27 cellular contexts compared by ENCODE assay signal in the genomic region with DNA sequence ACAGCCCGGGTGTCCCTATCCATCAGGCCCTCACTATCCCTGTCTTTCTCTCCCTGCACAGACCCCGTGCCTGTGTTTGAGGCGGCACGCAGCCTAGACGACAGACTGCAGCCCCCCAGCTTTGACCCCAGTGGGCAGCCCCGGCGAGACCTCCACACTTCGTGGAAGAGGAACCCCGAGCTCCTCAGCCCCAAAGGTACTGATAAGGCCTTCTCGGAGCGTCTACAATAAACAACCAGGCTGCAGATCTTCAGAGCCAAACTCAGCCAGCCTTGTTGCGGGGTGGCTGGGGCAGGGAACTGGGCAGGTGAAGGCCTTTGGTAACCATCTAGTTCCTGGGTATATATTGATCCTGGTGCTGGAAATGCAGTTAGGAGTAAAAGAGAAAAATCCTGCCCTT.
A peak's percentile ranks its signal among the peaks of the same experiment; 100 is the strongest.
DNase-seq lines count a peak whose midpoint lies in the region; ATAC-seq, FAIRE-seq and TF ChIP-seq lines count a peak whose summit lies in the region.
"Had no signal": no experiment of that assay in that cellular context is flagged by ENCODE, and none has a peak within 500 bp of the region (broad histone marks: within the 10 kb centered on the region; RNA-seq: fewer than 3 reads in every experiment).

No MANE protein-coding gene starts in this region.

- H2AFZ ChIP-seq in K562 (ENCODE audit: low read depth, low read length): no peak overlapping the region

- no peak for TF ChIP-seq EP300 in K562 (IDR thresholded peaks at IDR 0.05; ENCODE audit: low read length)

- TF ChIP-seq POLR2A in K562 (conservative IDR thresholded peaks at IDR 0.05): no peak

- H3K27me3 ChIP-seq in K562 (ENCODE audit: control insufficient read depth in 2 of 2, insufficient read depth in 2 of 2, low read length in 2 of 2): peaks cover 13 to 53% of the 10 kb centered on the region in 2 experiments
- H3K27me3 ChIP-seq: BE2C, BLaER1 had no signal

- no peak for FAIRE-seq in K562 (lab: Jason Lieb, UNC)
- FAIRE-seq: A204.1, GM12878, GM12892, GM18507 had no signal

- no peak for TF ChIP-seq RAD21 in K562 (CRISPR knock-in tag; conservative IDR thresholded peaks at IDR 0.05 in 1 of 2, IDR thresholded peaks at IDR 0.05 in 1 of 2)

- intact Hi-C loops in K562 (cut with micrococcal nuclease): no loop called here

- H3K9me1 ChIP-seq in K562 (ENCODE audit: control insufficient read depth, insufficient read depth, low read length): no peaks in the 10 kb centered on the region

- H3K9me3 ChIP-seq in K562 (replicated peaks; ENCODE audit: control insufficient read depth, insufficient read depth, low read depth, low read length): no peaks in the 10 kb centered on the region
- H3K9me3 ChIP-seq: BLaER1 had no signal

- TF ChIP-seq CTCF in K562 (IDR thresholded peaks at IDR 0.05 in 2 of 3, conservative IDR thresholded peaks at IDR 0.05 in 1 of 3; ENCODE audit: insufficient read depth in 2 of 3, low read depth in 1 of 3, low read length in 3 of 3): no peak
- no peak for TF ChIP-seq CTCF in neural crest cell (conservative IDR thresholded peaks at IDR 0.05)
- TF ChIP-seq CTCF in progenitor cell of endocrine pancreas (IDR thresholded peaks at IDR 0.05; ENCODE audit: unreplicated experiment): no peak

- POLR2A ChIA-PET in K562 (lab: Yijun Ruan, JAX): interaction anchor here (0.7 kb wide), 1 partner anchor 288 kb away, joined by 4 read pairs; no protein-coding TSS in a partner anchor

- no peak overlapping the region for H3K4me2 ChIP-seq in K562 (ENCODE audit: insufficient read depth, low read length)
- H3K4me2 ChIP-seq: BLaER1 had no signal

- ATAC-seq in K562 (no peak), GM21717 (IDR thresholded peaks at IDR 0.05; ENCODE audit: unreplicated experiment) (no peak)
- ATAC-seq: GM12878 had no signal

- in situ Hi-C loops in K562 (cut with MboI): no loop called here

- H3K4me1 ChIP-seq in K562 (replicated peaks in 1 of 2; ENCODE audit: control insufficient read depth in 2 of 2, insufficient read depth in 2 of 2, low read length in 2 of 2): 0 out of 5 replicates have a peak, but pooled peaks cover 0 to 3% of the 10 kb centered on the region in 2 experiments
- H3K4me1 ChIP-seq: BE2C had no signal

- H3K27ac ChIP-seq in K562 (ENCODE audit: extremely low read depth, low read depth, low read length): no peak overlapping the region
- H3K27ac ChIP-seq: BLaER1 had no signal

- H4K20me1 ChIP-seq in K562 (replicated peaks; ENCODE audit: control insufficient read depth, insufficient read depth, low read length): no peaks in the 10 kb centered on the region
- H4K20me1 ChIP-seq: BLaER1 had no signal

- H3K9ac ChIP-seq in K562 (ENCODE audit: insufficient read depth in 1 of 2, low read depth in 2 of 2, low read length in 2 of 2): no peak overlapping the region
- H3K9ac ChIP-seq: BLaER1 had no signal

- no TSS peak for BruUV-seq in K562 (replicated peaks; lab: Mats Ljungman, UMichigan)

- no peaks in the 10 kb centered on the region for H3K36me3 ChIP-seq in K562 (ENCODE audit: control insufficient read depth, insufficient read depth, low read length)
- H3K36me3 ChIP-seq: BE2C, BLaER1 had no signal

- H3K36me3 Mint-ChIP-seq in neural crest cell (ENCODE audit: low read depth) (no peaks in the 10 kb centered on the region), progenitor cell of endocrine pancreas (ENCODE audit: insufficient read depth) (peaks cover 24% of the 10 kb centered on the region), immature natural killer cell (no peaks in the 10 kb centered on the region)
- H3K36me3 Mint-ChIP-seq: CD14-positive monocyte; CD4-positive, alpha-beta memory T cell; CD4-positive, CD25-positive, alpha-beta regulatory T cell; CD8-positive, alpha-beta memory T cell had no signal

- 3% methylated on average over 9 of the region's 12 CpGs for WGBS in K562 (ENCODE audit: insufficient coverage, low coverage, missing lambda C conversion rate)

- no peaks in the 10 kb centered on the region for H3K79me2 ChIP-seq in K562 (ENCODE audit: control insufficient read depth, insufficient read depth, low read length)

- H3K9me3 Mint-ChIP-seq in neural crest cell (no peaks in the 10 kb centered on the region), progenitor cell of endocrine pancreas (ENCODE audit: low read depth) (peaks cover 4% of the 10 kb centered on the region), immature natural killer cell (no peaks in the 10 kb centered on the region)
- H3K9me3 Mint-ChIP-seq: CD4-positive, alpha-beta memory T cell; CD8-positive, alpha-beta memory T cell had no signal

- H3K27ac Mint-ChIP-seq in neural crest cell (ENCODE audit: unreplicated experiment) (peak overlapping the region; percentile 67), progenitor cell of endocrine pancreas (peak overlapping the region; percentile 76), immature natural killer cell (no peak overlapping the region)
- H3K27ac Mint-ChIP-seq: CD14-positive monocyte; CD4-positive, alpha-beta memory T cell; CD4-positive, CD25-positive, alpha-beta regulatory T cell had no signal

- no peaks in the 10 kb centered on the region for H3K4me1 Mint-ChIP-seq in neural crest cell
- no peaks in the 10 kb centered on the region for H3K4me1 Mint-ChIP-seq in progenitor cell of endocrine pancreas (ENCODE audit: low read depth)
- no peaks in the 10 kb centered on the region for H3K4me1 Mint-ChIP-seq in immature natural killer cell
- H3K4me1 Mint-ChIP-seq: CD14-positive monocyte; CD4-positive, alpha-beta memory T cell; CD4-positive, CD25-positive, alpha-beta regulatory T cell; CD8-positive, alpha-beta memory T cell had no signal

- H3K4me3 Mint-ChIP-seq in neural crest cell: no peak overlapping the region
- H3K4me3 Mint-ChIP-seq in progenitor cell of endocrine pancreas (ENCODE audit: low read depth): no peak overlapping the region
- no peak overlapping the region for H3K4me3 Mint-ChIP-seq in immature natural killer cell
- H3K4me3 Mint-ChIP-seq: CD14-positive monocyte; CD4-positive, alpha-beta memory T cell; CD4-positive, CD25-positive, alpha-beta regulatory T cell; CD8-positive, alpha-beta memory T cell had no signal

- no peak overlapping the region for H3K4me3 ChIP-seq in K562
- H3K4me3 ChIP-seq: BLaER1, GM12878 had no signal

- no peaks in the 10 kb centered on the region for H3K27me3 Mint-ChIP-seq in neural crest cell (ENCODE audit: low read depth)
- H3K27me3 Mint-ChIP-seq in progenitor cell of endocrine pancreas: no peaks in the 10 kb centered on the region
- peaks cover 1 to 10% (median 3%) of the 10 kb centered on the region in 3 donors for H3K27me3 Mint-ChIP-seq in immature natural killer cell (ENCODE audit: low read depth in 3 of 3)
- H3K27me3 Mint-ChIP-seq: CD4-positive, CD25-positive, alpha-beta regulatory T cell had no signal

- DNase-seq in K562 (ENCODE audit: extremely low read depth in 1 of 4, low spot score in 3 of 4): no peak
- DNase-seq in neural crest cell (ENCODE audit: low read depth, low spot score): no peak
- no peak for DNase-seq in progenitor cell of endocrine pancreas (ENCODE audit: low spot score, unreplicated experiment)
- no peak for DNase-seq in activated T-cell treated with anti-CD3 and anti-CD28 coated beads, Interleukin-2, amount 50 U/mL, for 48 hours
- DNase-seq in immature natural killer cell: no peak
- DNase-seq: 8988T; ACHN; BE2C; C1 segment of cervical spinal cord; CD4-positive, alpha-beta memory T cell; CD4-positive, CD25-positive, alpha-beta regulatory T cell; CD8-positive, alpha-beta memory T cell; COR-L47; DMS 273 treated with DMSO at 0.1 percent for 48 hours; DMS153; DMS53; DMS79; DND-41; EL; GDM1 had no signal

- CTCF ChIA-PET in K562 (lab: Yijun Ruan, JAX; ENCODE audit: low intra/inter-chr PET ratio): no interaction called here

TF ChIP-seq in K562, 482 proteins besides CTCF, POLR2A, EP300 and RAD21:
- no peak for TF ChIP-seq SETDB1 (IDR thresholded peaks at IDR 0.05; ENCODE audit: low read length)
- peak; percentile 81 for TF ChIP-seq ZNF239 (CRISPR knock-in tag; IDR thresholded peaks at IDR 0.05)

Comparison
In these comparisons a context has a peak if more than half of its experiments do, and no peak if none do; other contexts are left out.
1. H3K27ac Mint-ChIP-seq: peak in neural crest cell (single experiment) and progenitor cell of endocrine pancreas (single experiment); none in immature natural killer cell (0 of 6).